Comparison of ENCODE assay signal across 23 cellular contexts in genomic region chr17:35953720-35954119, GRCh38. TPM values are rescaled to one million over a fixed set of nuclear protein-coding genes. Genes with fewer than 3 reads are reported as not detected.
"Had no signal": no experiment of that assay in that cellular context is flagged by ENCODE, and none has a peak within 500 bp of the region (broad histone marks: within the 10 kb centered on the region; RNA-seq: fewer than 3 reads in every experiment).

No MANE protein-coding gene starts in this region.

- H3K9ac ChIP-seq: KMS-11, SK-N-SH had no signal

- H3K4me1 Mint-ChIP-seq: IgD-negative memory B cell had no signal

- H3K9me3 ChIP-seq: SK-N-SH had no signal

- H3K27ac ChIP-seq: KMS-11, RWPE1 had no signal

- H3K4me3 ChIP-seq: K562 had no signal

- H3K27ac Mint-ChIP-seq: IgD-negative memory B cell had no signal

- FAIRE-seq: K562 had no signal

- H3K4me3 Mint-ChIP-seq: IgD-negative memory B cell had no signal

- H3K4me2 ChIP-seq: KMS-11, SK-N-SH had no signal

- DNase-seq: Kasumi-1, MM.1S, NCI-H1092 treated with DMSO at 0.1 percent for 48 hours, NCI-H1436, NCI-H187, NCI-H2029, NCI-H2081 treated with DMSO at 0.1 percent for 48 hours, NCI-H2171, NCI-H226, NCI-H446, NCI-H510A, NCI-H524 treated with DMSO at 0.1 percent for 48 hours, NCI-H69, NCI-H774, SHP77, SK-N-SH had no signal

RNA-seq across cellular contexts. Expression of gene LYZL6, which starts 10.2 kb away (rescaled TPM):
- total RNA-seq: HT1080, K562, M059J, SK-MEL-5 had no signal
- polyA plus RNA-seq: IgD-negative memory B cell, K562, SK-N-SH had no signal

RNA-seq across cellular contexts. Expression of gene RDM1, which starts 23.1 kb away (rescaled TPM):
- polyA plus RNA-seq: IgD-negative memory B cell had no signal

RNA-seq across cellular contexts. Expression of gene CCL16, which starts 27.6 kb away (rescaled TPM):
- total RNA-seq: HT1080, K562, M059J, SK-MEL-5 had no signal
- polyA plus RNA-seq: IgD-negative memory B cell, K562, SK-N-SH had no signal

RNA-seq across cellular contexts. Expression of gene CCL14, which starts 32.8 kb away (rescaled TPM):
- total RNA-seq: HT1080, K562, M059J, SK-MEL-5 had no signal
- polyA plus RNA-seq: IgD-negative memory B cell, K562, SK-N-SH had no signal

RNA-seq across cellular contexts. Expression of gene CCL15, which starts 47.6 kb away (rescaled TPM):
- total RNA-seq: HT1080, K562, M059J, SK-MEL-5 had no signal
- polyA plus RNA-seq: IgD-negative memory B cell, K562, SK-N-SH had no signal
